Comparison of ENCODE assay signal across 21 cellular contexts in the genomic region with DNA sequence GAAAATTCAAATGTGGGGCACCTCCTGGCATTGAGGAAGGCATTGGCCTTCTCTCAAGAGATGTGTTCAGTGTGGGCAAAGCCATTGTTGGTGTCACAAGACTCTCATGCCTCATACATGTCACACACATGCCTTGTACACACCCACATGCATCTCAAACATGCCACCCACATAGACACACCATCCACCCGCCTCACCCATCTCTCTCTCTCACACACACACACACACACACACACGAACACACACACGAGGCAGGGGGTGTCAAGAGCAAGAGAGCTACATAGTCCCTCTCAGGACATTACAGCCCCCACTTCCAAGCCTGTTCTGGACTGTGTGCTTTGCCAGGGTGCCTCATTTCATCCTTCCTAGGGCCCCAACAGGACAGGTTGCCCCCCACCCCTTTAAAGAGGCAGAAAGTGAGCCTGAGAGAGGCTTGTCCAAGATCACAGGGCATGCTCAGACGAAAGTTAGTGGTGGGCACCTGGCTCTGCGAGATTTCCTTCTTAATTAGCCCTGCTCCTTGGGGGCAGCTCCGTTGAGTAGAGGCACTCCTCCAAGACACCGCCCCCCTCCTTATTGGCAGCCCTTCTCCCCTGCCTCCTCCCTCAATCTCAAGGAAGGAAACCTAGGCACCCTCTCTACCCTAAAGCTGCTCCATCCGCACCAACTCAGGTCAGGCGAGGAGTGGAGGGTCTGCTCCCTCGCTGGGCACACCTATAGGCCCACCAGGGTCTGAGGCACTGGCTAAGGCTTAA.
"Had no signal": no experiment of that assay in that cellular context is flagged by ENCODE, and none has a peak within 500 bp of the region (broad histone marks: within the 10 kb centered on the region; RNA-seq: fewer than 3 reads in every experiment).

No MANE protein-coding gene starts in this region.

- FAIRE-seq: colon, kidney had no signal

- H3K4me3 ChIP-seq: esophagus muscularis mucosa, gastrocnemius medialis, heart right ventricle, lower lobe of right lung, sigmoid colon, skin epidermis, upper lobe of left lung, vagina had no signal

- H3K36me3 ChIP-seq: esophagus muscularis mucosa, gastrocnemius medialis, heart right ventricle, left ventricle myocardium inferior, lower lobe of right lung, neutrophil, sigmoid colon, upper lobe of left lung, vagina had no signal

- H3K27me3 ChIP-seq: vagina had no signal

- H3K27ac ChIP-seq: epithelial cell of prostate, esophagus muscularis mucosa, gastrocnemius medialis, heart right ventricle, left ventricle myocardium inferior, lower lobe of right lung, neutrophil, sigmoid colon, skin epidermis, upper lobe of left lung, vagina had no signal

- DNase-seq: effector memory CD8-positive, alpha-beta T cell; gastrocnemius medialis; heart right ventricle; hypothalamus; kidney; left cardiac atrium; left ventricle myocardium inferior; lower lobe of right lung; midbrain; posterior cingulate gyrus; sigmoid colon; stimulated activated CD4-positive, alpha-beta T cell treated with anti-CD3 and anti-CD28 coated beads, Interleukin-2, amount 100 ng/mL, for 24 hours; stimulated activated CD4-positive, alpha-beta T cell treated with anti-CD3 and anti-CD28 coated beads, Interleukin-4, amount 100 ng/mL, for 4 hours; stimulated activated naive B cell treated with anti-CD40 and anti-IgM and Interleukin-4, amounts not matched to agents 10 μg/mL and 1 μg/mL and 100 μg/mL, for 72 hours; upper lobe of left lung had no signal

- H3K4me1 ChIP-seq: gastrocnemius medialis had no signal

- H3K9me3 ChIP-seq: esophagus muscularis mucosa, gastrocnemius medialis, heart right ventricle, left ventricle myocardium inferior, lower lobe of right lung, neutrophil, sigmoid colon, upper lobe of left lung, vagina had no signal
